In genomic region chr20:1327241-1327653, GRCh38 we compare ENCODE assay signal across 9 cellular contexts. TPM values are rescaled to one million over a fixed set of nuclear protein-coding genes. Genes with fewer than 3 reads are reported as not detected.
DNase-seq lines count a peak whose midpoint lies in the region; ATAC-seq and TF ChIP-seq lines count a peak whose summit lies in the region.
"Had no signal": no experiment of that assay in that cellular context is flagged by ENCODE, and none has a peak within 500 bp of the region (broad histone marks: within the 10 kb centered on the region; RNA-seq: fewer than 3 reads in every experiment).

No MANE protein-coding gene starts in this region.

- POLR2A ChIA-PET in HEK293 (lab: Yijun Ruan, JAX): interaction anchor here (0.8 to 1.0 kb wide), 2 partner anchors 8 to 65 kb away, joined by 3 to 4 read pairs; no protein-coding TSS in a partner anchor
- POLR2A ChIA-PET in activated CD4-positive, alpha-beta memory T cell treated with anti-CD3 and anti-CD28 coated beads, Interleukin-2, amount 10 ng/mL, durations not matched to agents 7 days and 5 days (lab: Charles Lee): interaction anchor here (1.0 to 4.3 kb wide), 8 partner anchors 26 to 208 kb away, joined by 3 to 47 read pairs (median 7); partner anchors contain the start of genes FKBP1A and NSFL1C

- H3K4me1 Mint-ChIP-seq in activated CD4-positive, alpha-beta memory T cell treated with anti-CD3 and anti-CD28 coated beads, Interleukin-2, amount 10 ng/mL, durations not matched to agents 7 days and 5 days: peaks cover 37% of the 10 kb centered on the region

- peaks cover 9 to 40% of the 10 kb centered on the region in 2 experiments; a peak in 2 of 3 replicates for H3K36me3 ChIP-seq in HEK293 (ENCODE audit: control insufficient read depth in 2 of 2, insufficient read depth in 1 of 2, low read length in 2 of 2)
- no peaks in the 10 kb centered on the region for H3K36me3 ChIP-seq in gastrocnemius medialis

- H3K27me3 ChIP-seq in foreskin keratinocyte (no peaks in the 10 kb centered on the region), gastrocnemius medialis (no peaks in the 10 kb centered on the region)

- no peaks in the 10 kb centered on the region for H3K9me3 Mint-ChIP-seq in activated CD4-positive, alpha-beta memory T cell treated with anti-CD3 and anti-CD28 coated beads, Interleukin-2, amount 10 ng/mL, durations not matched to agents 7 days and 5 days

- CTCF ChIA-PET in HEK293 (lab: Yijun Ruan, JAX): interaction anchor here (1.1 to 1.3 kb wide), 2 partner anchors 177 to 370 kb away, joined by 3 read pairs; no protein-coding TSS in a partner anchor
- CTCF ChIA-PET in activated CD4-positive, alpha-beta memory T cell treated with anti-CD3 and anti-CD28 coated beads, Interleukin-2, amount 10 ng/mL, durations not matched to agents 7 days and 5 days (lab: Charles Lee): interaction anchor here (0.7 to 1.3 kb wide), 6 partner anchors 12 to 64 kb away, joined by 3 to 4 read pairs (median 3); no protein-coding TSS in a partner anchor

- peak overlapping the region; percentile 25 for H3K4me3 Mint-ChIP-seq in activated CD4-positive, alpha-beta memory T cell treated with anti-CD3 and anti-CD28 coated beads, Interleukin-2, amount 10 ng/mL, durations not matched to agents 7 days and 5 days

- TF ChIP-seq POLR2A in gastrocnemius medialis (IDR thresholded peaks at IDR 0.05) (no peak), erythroblast (IDR thresholded peaks at IDR 0.05; ENCODE audit: low read length) (no peak)

- H3K27ac ChIP-seq in HEK293 (ENCODE audit: extremely low read depth, low read depth, low read length) (no peak overlapping the region), foreskin keratinocyte (peak overlapping the region; percentile 98), gastrocnemius medialis (peak overlapping the region; percentile 93 to 99 (median 97))

- H3K9me3 ChIP-seq in HEK293 (ENCODE audit: control insufficient read depth, insufficient read depth, low read depth, low read length) (no peaks in the 10 kb centered on the region), gastrocnemius medialis (no peaks in the 10 kb centered on the region)

- no peaks in the 10 kb centered on the region for H3K27me3 Mint-ChIP-seq in activated CD4-positive, alpha-beta memory T cell treated with anti-CD3 and anti-CD28 coated beads, Interleukin-2, amount 10 ng/mL, durations not matched to agents 7 days and 5 days

- H3K27ac Mint-ChIP-seq in activated CD4-positive, alpha-beta memory T cell treated with anti-CD3 and anti-CD28 coated beads, Interleukin-2, amount 10 ng/mL, durations not matched to agents 7 days and 5 days: peak overlapping the region; percentile 57

- no peak for TF ChIP-seq CTCF in HEK293 (tag by site-specific recombination; IDR thresholded peaks at IDR 0.05)
- TF ChIP-seq CTCF in foreskin keratinocyte (conservative IDR thresholded peaks at IDR 0.05): no peak
- no peak for TF ChIP-seq CTCF in gastrocnemius medialis (IDR thresholded peaks at IDR 0.05 in 4 of 5, conservative IDR thresholded peaks at IDR 0.05 in 1 of 5)

- intact Hi-C loops in gastrocnemius medialis (cut with DNase I; ENCODE audit: low total_unique reads): no loop called here

- DNase-seq in activated CD4-positive, alpha-beta memory T cell treated with anti-CD3 and anti-CD28 coated beads, Interleukin-2, amount 10 ng/mL, durations not matched to agents 7 days and 5 days: peak; percentile 18
- no peak for DNase-seq in foreskin keratinocyte
- no peak for DNase-seq in gastrocnemius medialis
- DNase-seq in erythroblast (lab: John Stamatoyannopoulos, UW): no peak
- no peak for DNase-seq in hippocampal formation (lab: John Stamatoyannopoulos, UW)
- DNase-seq: activated CD4-positive, CD25-positive, alpha-beta regulatory T cell had no signal

- in situ Hi-C loops in gastrocnemius medialis (cut with MboI; ENCODE audit: low sequenced_read_pairs in 4 of 4): loop anchor here in 1 of 4 donors (5.0 kb wide), 1 partner anchor 70 kb away; no protein-coding TSS in a partner anchor

- ATAC-seq in foreskin keratinocyte (no peak), gastrocnemius medialis (no peak), GM21526 (IDR thresholded peaks at IDR 0.05; ENCODE audit: low FRiP score, unreplicated experiment) (no peak), HG02763 (IDR thresholded peaks at IDR 0.05; ENCODE audit: unreplicated experiment) (no peak)

- H3K4me3 ChIP-seq in HEK293 (ENCODE audit: low read depth, low read length) (no peak overlapping the region), gastrocnemius medialis (no peak overlapping the region)

- peaks cover 20% of the 10 kb centered on the region for H3K36me3 Mint-ChIP-seq in activated CD4-positive, alpha-beta memory T cell treated with anti-CD3 and anti-CD28 coated beads, Interleukin-2, amount 10 ng/mL, durations not matched to agents 7 days and 5 days (ENCODE audit: low read depth)

- H3K4me1 ChIP-seq in HEK293 (ENCODE audit: control insufficient read depth, insufficient read depth, low read length): peaks cover 23% of the 10 kb centered on the region
- peaks cover 44% of the 10 kb centered on the region for H3K4me1 ChIP-seq in foreskin keratinocyte
- H3K4me1 ChIP-seq in gastrocnemius medialis: peaks cover 63 to 81% of the 10 kb centered on the region in 2 donors

TF ChIP-seq in HEK293, 187 proteins besides CTCF, POLR2A, EP300 and RAD21:
- TF ChIP-seq ZNF600 (tag by site-specific recombination; IDR thresholded peaks at IDR 0.05) (peak; percentile 57; the same call in 1 of the 2 replicates), EGR2 (tag by site-specific recombination; IDR thresholded peaks at IDR 0.05; ENCODE audit: low read depth) (peak; percentile 96), ZNF366 (tag by site-specific recombination; conservative IDR thresholded peaks at IDR 0.05) (no peak), ZFHX2 (tag by site-specific recombination; conservative IDR thresholded peaks at IDR 0.05) (peak; percentile 96)

RNA-seq across cellular contexts. Expression of gene SDCBP2, which starts 1.7 kb away (rescaled TPM):
- total RNA-seq in activated CD4-positive, alpha-beta memory T cell treated with anti-CD3 and anti-CD28 coated beads, Interleukin-2, amount 10 ng/mL, durations not matched to agents 7 days and 5 days: 1 to 10 TPM; 3.1 to 3.2 TPM
- total RNA-seq in foreskin keratinocyte: 2.9 and 5.3 TPM in 2 replicates
- 3.8 and 6.3 TPM in 2 replicates for polyA plus RNA-seq in foreskin keratinocyte
- total RNA-seq in gastrocnemius medialis: 1 to 10 TPM; 1.3 to 2.9 (median 2.1) TPM
